18 cellular contexts compared by ENCODE assay signal in genomic region chr6:169047345-169047744, GRCh38.
DNase-seq lines count a peak whose midpoint lies in the region; ATAC-seq, FAIRE-seq and TF ChIP-seq lines count a peak whose summit lies in the region.
"Had no signal": no experiment of that assay in that cellular context is flagged by ENCODE, and none has a peak within 500 bp of the region (broad histone marks: within the 10 kb centered on the region; RNA-seq: fewer than 3 reads in every experiment).

No MANE protein-coding gene starts in this region.

- H3K9me3 ChIP-seq in adipocyte (ENCODE audit: control insufficient read depth, low read length) = no peaks in the 10 kb centered on the region
- H3K9me3 ChIP-seq in kidney (ENCODE audit: control insufficient read depth in 1 of 2, low read length in 2 of 2) = no peaks in the 10 kb centered on the region
- H3K9me3 ChIP-seq in thoracic aorta = no peaks in the 10 kb centered on the region
- no peaks in the 10 kb centered on the region for H3K9me3 ChIP-seq in stomach
- H3K9me3 ChIP-seq: BLaER1 treated with 17β-estradiol and CSF1 and Interleukin-3, amounts not matched to agents 10 nM and 100 nM had no signal

- H3K27me3 ChIP-seq in H7 (ENCODE audit: control insufficient read depth, insufficient read depth, low read length) = no peaks in the 10 kb centered on the region
- H3K27me3 ChIP-seq in adipocyte (replicated peaks; ENCODE audit: control insufficient read depth, insufficient read depth, low read length) = no peaks in the 10 kb centered on the region
- H3K27me3 ChIP-seq in thoracic aorta (replicated peaks; ENCODE audit: insufficient read depth) = no peaks in the 10 kb centered on the region
- no peaks in the 10 kb centered on the region for H3K27me3 ChIP-seq in stomach
- H3K27me3 ChIP-seq: BLaER1 treated with 17β-estradiol and CSF1 and Interleukin-3, amounts not matched to agents 10 nM and 100 nM had no signal

- no peak for TF ChIP-seq POLR2A in stomach (IDR thresholded peaks at IDR 0.05)

- no peaks in the 10 kb centered on the region for H3K36me3 ChIP-seq in H7 (replicated peaks; ENCODE audit: control insufficient read depth, insufficient read depth, low read length)
- no peaks in the 10 kb centered on the region for H3K36me3 ChIP-seq in adipocyte (ENCODE audit: control insufficient read depth, insufficient read depth, low read length, severe bottlenecking)
- no peaks in the 10 kb centered on the region for H3K36me3 ChIP-seq in kidney (ENCODE audit: control insufficient read depth in 1 of 2, insufficient read depth in 2 of 2, low read length in 2 of 2)
- H3K36me3 ChIP-seq in thoracic aorta = no peaks in the 10 kb centered on the region
- no peaks in the 10 kb centered on the region for H3K36me3 ChIP-seq in stomach
- H3K36me3 ChIP-seq: BLaER1 treated with 17β-estradiol and CSF1 and Interleukin-3, amounts not matched to agents 10 nM and 100 nM had no signal

- DNase-seq in H7 = peak; percentile 8
- no peak for DNase-seq in adipocyte (ENCODE audit: low read depth)
- peak; percentile 37 for DNase-seq in kidney
- DNase-seq in thoracic aorta (ENCODE audit: low spot score) = no peak
- no peak for DNase-seq in stomach
- DNase-seq in stimulated activated naive CD4-positive, alpha-beta T cell (lab: John Stamatoyannopoulos, UW) = no peak
- DNase-seq: Calu3; CD8-positive, alpha-beta T cell; DMS79 treated with DMSO at 0.1 percent for 48 hours; HFFc6 had no signal

- no peak for TF ChIP-seq EP300 in stomach (IDR thresholded peaks at IDR 0.05)

- 66 to 75% (median 71%) methylated on average over 6 of the region's 6 CpGs for WGBS in stomach, 5 donors

- H3K4me3 ChIP-seq in H7 (ENCODE audit: insufficient read depth, low read depth, low read length) (no peak overlapping the region), adipocyte (ENCODE audit: low read length) (no peak overlapping the region), kidney (ENCODE audit: low read length in 2 of 2) (no peak overlapping the region), thoracic aorta (no peak overlapping the region), stomach (no peak overlapping the region)
- H3K4me3 ChIP-seq: BLaER1 treated with 17β-estradiol and CSF1 and Interleukin-3, amounts not matched to agents 10 nM and 100 nM; GM12878; GM23338 had no signal

- H3K9ac ChIP-seq in adipocyte (ENCODE audit: low read length) (peak overlapping the region; percentile 32), kidney (ENCODE audit: low read length in 2 of 2) (no peak overlapping the region)
- H3K9ac ChIP-seq: BLaER1 treated with 17β-estradiol and CSF1 and Interleukin-3, amounts not matched to agents 10 nM and 100 nM had no signal

- TF ChIP-seq CTCF in kidney (IDR thresholded peaks at IDR 0.05; ENCODE audit: borderline replicate concordance, extremely low read depth, insufficient read depth) = no peak
- TF ChIP-seq CTCF in thoracic aorta (IDR thresholded peaks at IDR 0.05) = no peak
- no peak for TF ChIP-seq CTCF in stomach (IDR thresholded peaks at IDR 0.05)

- no peak for ATAC-seq in thoracic aorta (ENCODE audit: insufficient number of reproducible peaks, low FRiP score, low read depth)
- no peak for ATAC-seq in HG03159 (IDR thresholded peaks at IDR 0.05; ENCODE audit: unreplicated experiment)
- ATAC-seq: CD8-positive, alpha-beta T cell; GM12878; GM23338; HCT116 had no signal

- H3K27ac ChIP-seq in kidney (ENCODE audit: low read depth in 2 of 2, low read length in 2 of 2) = no peak overlapping the region
- H3K27ac ChIP-seq in thoracic aorta = peak overlapping the region; percentile 40 to 71
- no peak overlapping the region for H3K27ac ChIP-seq in stomach
- H3K27ac ChIP-seq: BLaER1 treated with 17β-estradiol and CSF1 and Interleukin-3, amounts not matched to agents 10 nM and 100 nM had no signal

- intact Hi-C loops in kidney (cut with DNase I) = no loop called here
- intact Hi-C loops in stomach (cut with DNase I; ENCODE audit: low total_unique reads) = no loop called here

- FAIRE-seq in kidney (lab: Jason Lieb, UNC) = no peak
- FAIRE-seq: GM12878, GM19239, H54, HTR-8/SVneo had no signal

- H3K4me1 ChIP-seq in adipocyte (ENCODE audit: control insufficient read depth, insufficient read depth, low read length) (peaks cover 37% of the 10 kb centered on the region), kidney (ENCODE audit: control insufficient read depth in 1 of 2, insufficient read depth in 1 of 2, low read depth in 1 of 2, low read length in 2 of 2) (no peaks in the 10 kb centered on the region), thoracic aorta (ENCODE audit: control insufficient read depth in 1 of 2, low read depth in 2 of 2) (peaks cover 18 to 31% of the 10 kb centered on the region in 2 donors), stomach (peaks cover 0 to 5% (median 0%) of the 10 kb centered on the region in 4 donors)

Comparison
In these comparisons a context has a peak if more than half of its experiments do, and no peak if none do; other contexts are left out.
1. DNase-seq: peak in H7 (single experiment) and kidney (single experiment); none in adipocyte (single experiment), thoracic aorta (single experiment), stomach (single experiment) and stimulated activated naive CD4-positive, alpha-beta T cell (0 of 6).
2. H3K27ac ChIP-seq: peak in thoracic aorta (2 of 2); none in kidney (0 of 2) and stomach (0 of 5).